27 cellular contexts compared by ENCODE assay signal in genomic region chr6:163992701-163993100, GRCh38.
DNase-seq lines count a peak whose midpoint lies in the region; ATAC-seq, FAIRE-seq and TF ChIP-seq lines count a peak whose summit lies in the region.
"Had no signal": no experiment of that assay in that cellular context is flagged by ENCODE, and none has a peak within 500 bp of the region (broad histone marks: within the 10 kb centered on the region; RNA-seq: fewer than 3 reads in every experiment).

No MANE protein-coding gene starts in this region.

- FAIRE-seq in RCC 7860 (lab: Jason Lieb, UNC), result no peak
- FAIRE-seq: GM19239 had no signal

- ATAC-seq in HG03442 (IDR thresholded peaks at IDR 0.05; ENCODE audit: unreplicated experiment), result peak; percentile 41
- ATAC-seq: Panc1 had no signal

- peak; percentile 20 for DNase-seq in GM12865 (ENCODE audit: low read depth)
- DNase-seq in astrocyte of the hippocampus (ENCODE audit: low read depth, low spot score), result peak; percentile 55
- DNase-seq in myocyte (ENCODE audit: low read depth), result peak; percentile 7
- DNase-seq in RCC 7860 (ENCODE audit: low spot score), result no peak
- DNase-seq in stimulated activated CD4-positive, alpha-beta T cell treated with anti-CD3 and anti-CD28 coated beads, Interleukin-4, amount 100 ng/mL, for 4 hours, result no peak
- DNase-seq in SHP77 treated with DMSO at 0.1 percent for 48 hours (lab: John Stamatoyannopoulos, UW), result no peak
- DNase-seq in medulla oblongata (ENCODE audit: extremely low spot score), result no peak
- DNase-seq: 8988T, ACHN, BE2C, DMS153, DND-41, H9, IMR-90, KG1, MG63, NCI-H1105 treated with DMSO at 0.1 percent for 48 hours, NCI-H2029 treated with DMSO at 0.1 percent for 48 hours, NCI-H446 treated with DMSO at 0.1 percent for 48 hours, NCI-H526, NCI-H82, SIG-M5, SK-N-SH, SW 1271 had no signal

- TF ChIP-seq CTCF in GM12865 (IDR thresholded peaks at IDR 0.05; ENCODE audit: insufficient read depth, low read depth, low read length, missing control alignments), result no peak

- no peak overlapping the region for H3K4me3 ChIP-seq in GM12865 (ENCODE audit: low read depth, low read length)
- H3K4me3 ChIP-seq: MG63 had no signal

Comparison
In these comparisons a context has a peak if more than half of its experiments do, and no peak if none do; other contexts are left out.
1. DNase-seq: peak in GM12865 (single experiment), astrocyte of the hippocampus (single experiment) and myocyte (single experiment); none in RCC 7860 (single experiment), stimulated activated CD4-positive, alpha-beta T cell treated with anti-CD3 and anti-CD28 coated beads, Interleukin-4, amount 100 ng/mL, for 4 hours (0 of 2), SHP77 treated with DMSO at 0.1 percent for 48 hours (single experiment) and medulla oblongata (single experiment).